Comparison of ENCODE assay signal across 13 cellular contexts in the genomic region with DNA sequence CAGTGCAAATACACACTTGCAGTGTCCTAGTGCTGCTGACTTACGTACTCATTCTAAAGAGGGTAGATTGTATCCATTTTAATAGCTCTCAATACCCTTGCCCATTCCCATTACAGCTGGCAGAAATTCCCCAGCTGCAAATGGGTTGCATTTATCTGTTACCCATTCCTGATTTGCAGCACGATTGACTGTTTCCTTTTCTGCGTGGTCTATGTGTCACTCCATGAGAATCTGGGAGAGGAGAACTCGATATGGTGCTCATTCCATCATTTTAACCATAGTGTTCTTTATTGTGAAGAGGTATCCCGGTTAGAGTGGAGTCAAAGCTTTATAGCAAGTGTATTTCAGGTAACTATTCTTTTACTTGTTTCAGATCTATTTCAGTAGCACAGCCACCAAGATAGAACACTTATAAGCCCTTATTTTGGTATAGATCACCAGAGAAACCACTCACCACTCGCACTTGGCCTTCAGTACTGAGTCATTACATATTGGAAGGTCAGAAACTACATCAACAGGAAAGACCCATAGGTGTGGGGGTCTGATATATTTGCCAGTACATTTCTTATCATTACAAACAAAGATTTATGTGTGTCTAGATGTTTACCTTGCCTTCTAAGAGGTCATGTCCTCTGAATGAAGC.
DNase-seq lines count a peak whose midpoint lies in the region; ATAC-seq, FAIRE-seq and TF ChIP-seq lines count a peak whose summit lies in the region.
"Had no signal": no experiment of that assay in that cellular context is flagged by ENCODE, and none has a peak within 500 bp of the region (broad histone marks: within the 10 kb centered on the region; RNA-seq: fewer than 3 reads in every experiment).

No MANE protein-coding gene starts in this region.

- ATAC-seq in GM19463 (IDR thresholded peaks at IDR 0.05; ENCODE audit: unreplicated experiment) (peak; percentile 63), HG02943 (IDR thresholded peaks at IDR 0.05; ENCODE audit: low read depth, unreplicated experiment) (peak; percentile 55)
- ATAC-seq: left lobe of liver, T-helper 17 cell had no signal

- no peaks in the 10 kb centered on the region for H4K20me1 ChIP-seq in KMS-11 (ENCODE audit: insufficient read depth)
- no peaks in the 10 kb centered on the region for H4K20me1 ChIP-seq in smooth muscle cell (ENCODE audit: low read depth)

- no peak overlapping the region for H3K4me3 ChIP-seq in KMS-11 (IDR thresholded peaks at IDR 0.05; ENCODE audit: insufficient read depth, low read depth, low read length)
- H3K4me3 ChIP-seq in small intestine (ENCODE audit: low read depth in 1 of 2, low read length in 2 of 2), result no peak overlapping the region
- H3K4me3 ChIP-seq in vagina, result no peak overlapping the region
- no peak overlapping the region for H3K4me3 ChIP-seq in smooth muscle cell

- H3K4me1 ChIP-seq in KMS-11 (ENCODE audit: low read depth, poor library complexity, severe bottlenecking) (peaks cover 39% of the 10 kb centered on the region), small intestine (ENCODE audit: control insufficient read depth in 2 of 2, insufficient read depth in 1 of 2, low read depth in 1 of 2, low read length in 1 of 2) (no peaks in the 10 kb centered on the region), vagina (no peaks in the 10 kb centered on the region), smooth muscle cell (ENCODE audit: low read depth) (no peaks in the 10 kb centered on the region)
- H3K4me1 ChIP-seq: parathyroid adenoma had no signal

- no peaks in the 10 kb centered on the region for H3F3A ChIP-seq in smooth muscle cell (ENCODE audit: low read depth)

- H3K4me2 ChIP-seq in KMS-11, result peak overlapping the region; percentile 77
- no peak overlapping the region for H3K4me2 ChIP-seq in smooth muscle cell

- no peaks in the 10 kb centered on the region for H3K9me3 ChIP-seq in small intestine (ENCODE audit: control insufficient read depth, low read depth)
- no peaks in the 10 kb centered on the region for H3K9me3 ChIP-seq in vagina
- no peaks in the 10 kb centered on the region for H3K9me3 ChIP-seq in smooth muscle cell (replicated peaks; ENCODE audit: low read depth)

- TF ChIP-seq CTCF in KMS-11 (conservative IDR thresholded peaks at IDR 0.05; ENCODE audit: low read depth, low read length), result no peak
- TF ChIP-seq CTCF in vagina (IDR thresholded peaks at IDR 0.05), result no peak
- no peak for TF ChIP-seq CTCF in smooth muscle cell (IDR thresholded peaks at IDR 0.05; ENCODE audit: borderline replicate concordance, insufficient read depth, poor library complexity, severe bottlenecking)

- no peaks in the 10 kb centered on the region for H3K27me3 ChIP-seq in KMS-11 (ENCODE audit: insufficient read depth, low read depth)
- H3K27me3 ChIP-seq in small intestine (ENCODE audit: control insufficient read depth in 2 of 2, insufficient read depth in 2 of 2, low read length in 2 of 2), result no peaks in the 10 kb centered on the region
- no peaks in the 10 kb centered on the region for H3K27me3 ChIP-seq in vagina
- H3K27me3 ChIP-seq in smooth muscle cell (ENCODE audit: low read depth), result peaks cover 4% of the 10 kb centered on the region

- peak overlapping the region; percentile 82 for H3K27ac ChIP-seq in KMS-11
- no peak overlapping the region for H3K27ac ChIP-seq in small intestine (ENCODE audit: low read depth in 1 of 2, low read length in 1 of 2)
- H3K27ac ChIP-seq in vagina, result no peak overlapping the region
- H3K27ac ChIP-seq in smooth muscle cell (ENCODE audit: low read depth), result no peak overlapping the region
- H3K27ac ChIP-seq: parathyroid adenoma had no signal

- WGBS in small intestine, 3 donors, result 80 to 85% (median 81%) methylated on average over 6 of the region's 6 CpGs
- 90% methylated on average over 6 of the region's 6 CpGs for whole genome bisulfite sequencing in smooth muscle cell (ENCODE audit: low lambda C conversion rate)

- intact Hi-C loops in vagina (cut with DNase I), result no loop called here

- H3K9ac ChIP-seq in KMS-11 (no peak overlapping the region; the same call in 1 of the 2 replicates), smooth muscle cell (ENCODE audit: low read depth) (no peak overlapping the region)
- H3K9ac ChIP-seq: parathyroid adenoma had no signal

- H2AFZ ChIP-seq in KMS-11 (ENCODE audit: low read depth) (0 out of 2 replicates have a peak overlapping the region, but pooled peaks have one; percentile 1), smooth muscle cell (ENCODE audit: low read depth) (no peak overlapping the region)
- H2AFZ ChIP-seq: parathyroid adenoma had no signal

- FAIRE-seq in GM12891 (lab: Jason Lieb, UNC) (peak; percentile 63), small intestine (lab: Jason Lieb, UNC) (no peak)

- H3K36me3 ChIP-seq in KMS-11 (ENCODE audit: insufficient read depth) (no peaks in the 10 kb centered on the region), small intestine (ENCODE audit: control insufficient read depth in 2 of 2, insufficient read depth in 2 of 2, low read length in 2 of 2) (no peaks in the 10 kb centered on the region), vagina (no peaks in the 10 kb centered on the region), smooth muscle cell (ENCODE audit: low read depth) (no peaks in the 10 kb centered on the region)

- TF ChIP-seq POLR2A in GM12891 (IDR thresholded peaks at IDR 0.05; ENCODE audit: low read depth, low read length), result no peak
- TF ChIP-seq POLR2A in vagina (IDR thresholded peaks at IDR 0.05), result no peak

- DNase-seq in GM12891 (ENCODE audit: insufficient read length, low spot score) (no peak), small intestine (no peak), vagina (ENCODE audit: extremely low spot score in 2 of 2) (no peak), NCI-H524 treated with DMSO at 0.1 percent for 48 hours (lab: John Stamatoyannopoulos, UW) (no peak), smooth muscle cell (lab: John Stamatoyannopoulos, UW; ENCODE audit: unreplicated experiment) (no peak)
- DNase-seq: activated T-cell treated with anti-CD3 and anti-CD28 coated beads, Interleukin-2, amount 50 U/mL, for 1 hour; NCI-H69; T-helper 17 cell had no signal

- H3K79me2 ChIP-seq in KMS-11 (ENCODE audit: insufficient read depth, low read depth) (no peaks in the 10 kb centered on the region), smooth muscle cell (ENCODE audit: low read depth) (no peaks in the 10 kb centered on the region)
- H3K79me2 ChIP-seq: parathyroid adenoma had no signal

TF ChIP-seq in GM12891, 5 proteins besides CTCF, POLR2A, EP300 and RAD21:
- TF ChIP-seq TAF1 (IDR thresholded peaks at IDR 0.05; ENCODE audit: low read depth, low read length), result no peak
- TF ChIP-seq POLR2AphosphoS5 (IDR thresholded peaks at IDR 0.05; ENCODE audit: low read depth, low read length), result no peak
- no peak for TF ChIP-seq SPI1 (IDR thresholded peaks at IDR 0.05; ENCODE audit: low read depth, low read length)
TF ChIP-seq in GM12891: peak in this region for 0.
